1 cellular context compared by ENCODE assay signal in genomic region chr6:43488667-43489276, GRCh38.
TF ChIP-seq lines count a peak whose summit lies in the region.

No MANE protein-coding gene starts in this region.

TF ChIP-seq in HepG2, 621 proteins besides CTCF, POLR2A, EP300 and RAD21 (continues in another document):
- no peak for TF ChIP-seq ZNF530 (CRISPR knock-in tag; IDR thresholded peaks at IDR 0.05; ENCODE audit: low read depth)
- TF ChIP-seq BRF2 (CRISPR knock-in tag; IDR thresholded peaks at IDR 0.05), result no peak
- peak; percentile 64; the same call in 1 of the 2 replicates for TF ChIP-seq ZMYM3 (CRISPR knock-in tag; IDR thresholded peaks at IDR 0.05)
- TF ChIP-seq, protein P1, sequence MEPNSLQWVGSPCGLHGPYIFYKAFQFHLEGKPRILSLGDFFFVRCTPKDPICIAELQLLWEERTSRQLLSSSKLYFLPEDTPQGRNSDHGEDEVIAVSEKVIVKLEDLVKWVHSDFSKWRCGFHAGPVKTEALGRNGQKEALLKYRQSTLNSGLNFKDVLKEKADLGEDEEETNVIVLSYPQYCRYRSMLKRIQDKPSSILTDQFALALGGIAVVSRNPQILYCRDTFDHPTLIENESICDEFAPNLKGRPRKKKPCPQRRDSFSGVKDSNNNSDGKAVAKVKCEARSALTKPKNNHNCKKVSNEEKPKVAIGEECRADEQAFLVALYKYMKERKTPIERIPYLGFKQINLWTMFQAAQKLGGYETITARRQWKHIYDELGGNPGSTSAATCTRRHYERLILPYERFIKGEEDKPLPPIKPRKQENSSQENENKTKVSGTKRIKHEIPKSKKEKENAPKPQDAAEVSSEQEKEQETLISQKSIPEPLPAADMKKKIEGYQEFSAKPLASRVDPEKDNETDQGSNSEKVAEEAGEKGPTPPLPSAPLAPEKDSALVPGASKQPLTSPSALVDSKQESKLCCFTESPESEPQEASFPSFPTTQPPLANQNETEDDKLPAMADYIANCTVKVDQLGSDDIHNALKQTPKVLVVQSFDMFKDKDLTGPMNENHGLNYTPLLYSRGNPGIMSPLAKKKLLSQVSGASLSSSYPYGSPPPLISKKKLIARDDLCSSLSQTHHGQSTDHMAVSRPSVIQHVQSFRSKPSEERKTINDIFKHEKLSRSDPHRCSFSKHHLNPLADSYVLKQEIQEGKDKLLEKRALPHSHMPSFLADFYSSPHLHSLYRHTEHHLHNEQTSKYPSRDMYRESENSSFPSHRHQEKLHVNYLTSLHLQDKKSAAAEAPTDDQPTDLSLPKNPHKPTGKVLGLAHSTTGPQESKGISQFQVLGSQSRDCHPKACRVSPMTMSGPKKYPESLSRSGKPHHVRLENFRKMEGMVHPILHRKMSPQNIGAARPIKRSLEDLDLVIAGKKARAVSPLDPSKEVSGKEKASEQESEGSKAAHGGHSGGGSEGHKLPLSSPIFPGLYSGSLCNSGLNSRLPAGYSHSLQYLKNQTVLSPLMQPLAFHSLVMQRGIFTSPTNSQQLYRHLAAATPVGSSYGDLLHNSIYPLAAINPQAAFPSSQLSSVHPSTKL (CRISPR knock-in tag; IDR thresholded peaks at IDR 0.05), result peak; percentile 83
- TF ChIP-seq, protein P2, sequence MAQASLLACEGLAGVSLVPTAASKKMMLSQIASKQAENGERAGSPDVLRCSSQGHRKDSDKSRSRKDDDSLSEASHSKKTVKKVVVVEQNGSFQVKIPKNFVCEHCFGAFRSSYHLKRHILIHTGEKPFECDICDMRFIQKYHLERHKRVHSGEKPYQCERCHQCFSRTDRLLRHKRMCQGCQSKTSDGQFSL (CRISPR knock-in tag; IDR thresholded peaks at IDR 0.05), result no peak
- no peak for TF ChIP-seq ATF6 (CRISPR knock-in tag; conservative IDR thresholded peaks at IDR 0.05)
- no peak for TF ChIP-seq HES4 (CRISPR knock-in tag; IDR thresholded peaks at IDR 0.05; ENCODE audit: borderline replicate concordance)
- TF ChIP-seq, protein P3, sequence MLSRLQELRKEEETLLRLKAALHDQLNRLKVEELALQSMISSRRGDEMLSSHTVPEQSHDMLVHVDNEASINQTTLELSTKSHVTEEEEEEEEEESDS (CRISPR knock-in tag; IDR thresholded peaks at IDR 0.05; ENCODE audit: borderline replicate concordance), result no peak
- TF ChIP-seq, protein P4, sequence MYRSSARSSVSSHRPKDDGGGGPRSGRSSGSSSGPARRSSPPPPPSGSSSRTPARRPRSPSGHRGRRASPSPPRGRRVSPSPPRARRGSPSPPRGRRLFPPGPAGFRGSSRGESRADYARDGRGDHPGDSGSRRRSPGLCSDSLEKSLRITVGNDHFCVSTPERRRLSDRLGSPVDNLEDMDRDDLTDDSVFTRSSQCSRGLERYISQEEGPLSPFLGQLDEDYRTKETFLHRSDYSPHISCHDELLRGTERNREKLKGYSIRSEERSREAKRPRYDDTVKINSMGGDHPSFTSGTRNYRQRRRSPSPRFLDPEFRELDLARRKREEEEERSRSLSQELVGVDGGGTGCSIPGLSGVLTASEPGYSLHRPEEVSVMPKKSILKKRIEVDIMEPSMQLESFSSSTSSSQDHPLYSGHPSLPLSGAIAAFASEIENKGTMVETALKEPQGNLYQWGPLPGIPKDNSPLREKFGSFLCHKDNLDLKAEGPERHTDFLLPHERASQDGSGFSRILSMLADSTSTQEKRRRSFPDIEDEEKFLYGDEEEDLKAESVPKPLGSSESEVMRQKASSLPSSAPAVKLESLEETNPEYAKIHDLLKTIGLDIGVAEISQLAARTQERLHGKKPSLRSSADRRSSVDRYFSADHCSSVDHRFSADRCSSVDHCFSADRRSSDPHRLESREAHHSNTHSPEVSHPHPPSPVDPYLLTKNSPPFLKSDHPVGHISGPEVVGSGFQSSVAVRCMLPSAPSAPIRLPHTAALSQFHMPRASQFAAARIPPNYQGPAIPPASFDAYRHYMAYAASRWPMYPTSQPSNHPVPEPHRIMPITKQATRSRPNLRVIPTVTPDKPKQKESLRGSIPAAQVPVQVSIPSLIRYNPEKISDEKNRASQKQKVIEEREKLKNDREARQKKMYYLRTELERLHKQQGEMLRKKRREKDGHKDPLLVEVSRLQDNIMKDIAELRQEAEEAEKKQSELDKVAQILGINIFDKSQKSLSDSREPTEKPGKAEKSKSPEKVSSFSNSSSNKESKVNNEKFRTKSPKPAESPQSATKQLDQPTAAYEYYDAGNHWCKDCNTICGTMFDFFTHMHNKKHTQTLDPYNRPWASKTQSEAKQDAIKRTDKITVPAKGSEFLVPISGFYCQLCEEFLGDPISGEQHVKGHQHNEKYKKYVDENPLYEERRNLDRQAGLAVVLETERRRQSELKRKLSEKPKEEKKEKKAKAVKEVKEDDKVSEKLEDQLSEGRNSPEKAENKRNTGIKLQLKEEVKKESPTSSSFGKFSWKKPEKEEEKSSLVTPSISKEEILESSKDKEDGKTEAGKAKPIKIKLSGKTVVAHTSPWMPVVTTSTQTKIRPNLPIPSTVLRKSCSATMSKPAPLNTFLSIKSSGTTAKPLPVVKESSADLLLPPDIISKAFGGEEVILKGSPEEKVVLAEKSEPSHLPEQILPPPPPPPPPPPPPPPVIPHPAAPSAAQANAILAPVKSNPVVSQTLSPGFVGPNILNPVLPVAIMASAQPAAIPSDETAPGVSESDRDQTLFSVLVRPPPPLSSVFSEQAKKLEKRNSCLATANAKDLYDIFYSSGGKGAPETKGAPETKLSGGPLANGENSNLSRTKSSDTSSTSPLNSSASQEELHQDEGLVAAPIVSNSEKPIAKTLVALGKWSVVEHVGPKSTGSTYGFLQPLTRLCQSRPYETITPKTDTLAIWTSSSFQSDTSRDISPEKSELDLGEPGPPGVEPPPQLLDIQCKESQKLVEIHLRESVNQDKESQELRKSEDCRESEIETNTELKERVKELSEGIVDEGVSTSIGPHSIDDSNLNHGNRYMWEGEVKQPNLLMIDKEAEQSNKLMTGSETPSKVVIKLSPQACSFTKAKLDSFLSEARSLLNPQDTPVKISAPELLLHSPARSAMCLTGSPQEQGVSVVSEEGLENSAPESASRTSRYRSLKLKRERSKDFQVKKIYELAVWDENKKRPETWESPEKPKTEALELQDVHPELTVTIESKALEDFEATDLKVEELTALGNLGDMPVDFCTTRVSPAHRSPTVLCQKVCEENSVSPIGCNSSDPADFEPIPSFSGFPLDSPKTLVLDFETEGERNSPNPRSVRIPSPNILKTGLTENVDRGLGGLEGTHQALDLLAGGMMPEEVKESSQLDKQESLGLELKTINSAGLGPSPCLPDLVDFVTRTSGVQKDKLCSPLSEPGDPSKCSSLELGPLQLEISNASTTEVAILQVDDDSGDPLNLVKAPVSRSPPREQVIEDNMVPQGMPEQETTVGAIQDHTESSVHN (CRISPR knock-in tag; IDR thresholded peaks at IDR 0.05), result no peak
- TF ChIP-seq TAF15 (IDR thresholded peaks at IDR 0.05; ENCODE audit: low read depth, low read length, poor library complexity, severe bottlenecking), result no peak
- no peak for TF ChIP-seq CCDC6 (CRISPR knock-in tag; IDR thresholded peaks at IDR 0.05)
- TF ChIP-seq HMG20A (CRISPR knock-in tag; IDR thresholded peaks at IDR 0.05; ENCODE audit: borderline replicate concordance), result peak; percentile 45; the same call in 1 of the 2 replicates
- peak; percentile 87 for TF ChIP-seq GATAD2A (CRISPR knock-in tag; IDR thresholded peaks at IDR 0.05)
- TF ChIP-seq SMC3 (IDR thresholded peaks at IDR 0.05; ENCODE audit: low read length), result no peak
- TF ChIP-seq KLF12 (CRISPR knock-in tag; IDR thresholded peaks at IDR 0.05; ENCODE audit: borderline replicate concordance), result 0 out of 2 replicates have a peak, but pooled peaks have one; percentile 59
- TF ChIP-seq, protein P5, sequence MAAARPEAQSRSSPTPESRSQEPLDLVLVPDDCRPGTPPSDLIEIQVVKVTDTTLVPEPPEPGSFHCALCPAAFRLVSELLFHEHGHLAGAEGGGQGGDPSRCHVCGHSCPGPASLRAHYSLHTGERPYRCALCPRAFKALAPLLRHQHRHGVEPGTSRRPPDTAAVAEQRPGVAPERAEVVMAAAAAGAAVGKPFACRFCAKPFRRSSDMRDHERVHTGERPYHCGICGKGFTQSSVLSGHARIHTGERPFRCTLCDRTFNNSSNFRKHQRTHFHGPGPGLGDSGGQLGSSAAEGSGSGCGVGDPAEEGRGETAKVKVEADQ (CRISPR knock-in tag; IDR thresholded peaks at IDR 0.05; ENCODE audit: borderline replicate concordance), result no peak; the same call in 1 of the 2 replicates
- TF ChIP-seq, protein P6, sequence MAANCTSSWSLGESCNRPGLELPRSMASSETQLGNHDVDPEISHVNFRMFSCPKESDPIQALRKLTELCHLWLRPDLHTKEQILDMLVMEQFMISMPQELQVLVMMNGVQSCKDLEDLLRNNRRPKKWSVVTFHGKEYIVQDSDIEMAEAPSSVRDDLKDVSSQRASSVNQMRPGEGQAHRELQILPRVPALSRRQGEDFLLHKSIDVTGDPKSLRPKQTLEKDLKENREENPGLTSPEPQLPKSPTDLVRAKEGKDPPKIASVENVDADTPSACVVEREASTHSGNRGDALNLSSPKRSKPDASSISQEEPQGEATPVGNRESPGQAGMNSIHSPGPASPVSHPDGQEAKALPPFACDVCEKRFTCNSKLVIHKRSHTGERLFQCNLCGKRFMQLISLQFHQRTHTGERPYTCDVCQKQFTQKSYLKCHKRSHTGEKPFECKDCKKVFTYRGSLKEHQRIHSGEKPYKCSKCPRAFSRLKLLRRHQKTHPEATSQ (CRISPR knock-in tag; IDR thresholded peaks at IDR 0.05; ENCODE audit: borderline replicate concordance), result no peak
- TF ChIP-seq ELF3 (CRISPR knock-in tag; IDR thresholded peaks at IDR 0.05), result peak; percentile 86
- TF ChIP-seq, protein P7, sequence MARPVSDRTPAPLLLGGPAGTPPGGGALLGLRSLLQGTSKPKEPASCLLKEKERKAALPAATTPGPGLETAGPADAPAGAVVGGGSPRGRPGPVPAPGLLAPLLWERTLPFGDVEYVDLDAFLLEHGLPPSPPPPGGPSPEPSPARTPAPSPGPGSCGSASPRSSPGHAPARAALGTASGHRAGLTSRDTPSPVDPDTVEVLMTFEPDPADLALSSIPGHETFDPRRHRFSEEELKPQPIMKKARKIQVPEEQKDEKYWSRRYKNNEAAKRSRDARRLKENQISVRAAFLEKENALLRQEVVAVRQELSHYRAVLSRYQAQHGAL (CRISPR knock-in tag; IDR thresholded peaks at IDR 0.05; ENCODE audit: not compliant biosample characterization), result no peak
- peak; percentile 81; the same call in 1 of the 2 replicates for TF ChIP-seq FOXO1 (CRISPR knock-in tag; IDR thresholded peaks at IDR 0.05)
- peak; percentile 69 for TF ChIP-seq ZNF264 (CRISPR knock-in tag; IDR thresholded peaks at IDR 0.05)
- TF ChIP-seq NFYB (CRISPR knock-in tag; IDR thresholded peaks at IDR 0.05), result no peak
- TF ChIP-seq RBM39 (IDR thresholded peaks at IDR 0.05; ENCODE audit: low read depth, low read length, poor library complexity, severe bottlenecking), result no peak
